8 cellular contexts compared by ENCODE assay signal in genomic region chr21:33325222-33326067, GRCh38. TPM values are rescaled to one million over a fixed set of nuclear protein-coding genes. Genes with fewer than 3 reads are reported as not detected.
DNase-seq lines count a peak whose midpoint lies in the region; ATAC-seq lines count a peak whose summit lies in the region.

No MANE protein-coding gene starts in this region.

- no peak overlapping the region for H3K4me3 Mint-ChIP-seq in activated CD4-positive, alpha-beta T cell treated with anti-CD3 and anti-CD28 coated beads, Interleukin-2, amount 10 ng/mL, durations not matched to agents 24 days and 14 days

- peaks cover 22% of the 10 kb centered on the region for H3K4me1 Mint-ChIP-seq in activated CD4-positive, alpha-beta T cell treated with anti-CD3 and anti-CD28 coated beads, Interleukin-2, amount 10 ng/mL, durations not matched to agents 24 days and 14 days

- H3K27ac Mint-ChIP-seq in activated CD4-positive, alpha-beta T cell treated with anti-CD3 and anti-CD28 coated beads, Interleukin-2, amount 10 ng/mL, durations not matched to agents 24 days and 14 days, result no peak overlapping the region

- H3K36me3 Mint-ChIP-seq in activated CD4-positive, alpha-beta T cell treated with anti-CD3 and anti-CD28 coated beads, Interleukin-2, amount 10 ng/mL, durations not matched to agents 24 days and 14 days (ENCODE audit: low read depth), result peaks cover 10% of the 10 kb centered on the region

- no peaks in the 10 kb centered on the region for H3K27me3 Mint-ChIP-seq in activated CD4-positive, alpha-beta T cell treated with anti-CD3 and anti-CD28 coated beads, Interleukin-2, amount 10 ng/mL, durations not matched to agents 24 days and 14 days

- peak; percentile 33 for ATAC-seq in HG02970 (IDR thresholded peaks at IDR 0.05; ENCODE audit: low FRiP score, unreplicated experiment)

- intact Hi-C loops in activated CD4-positive, alpha-beta T cell treated with anti-CD3 and anti-CD28 coated beads, Interleukin-2, amount 10 ng/mL, durations not matched to agents 24 days and 14 days (cut with micrococcal nuclease), result loop anchor here (1.0 to 5.0 kb wide), 7 partner anchors 37 to 126 kb away; partner anchors contain the start of genes IFNAR2 and IL10RB

- no peaks in the 10 kb centered on the region for H3K9me3 Mint-ChIP-seq in activated CD4-positive, alpha-beta T cell treated with anti-CD3 and anti-CD28 coated beads, Interleukin-2, amount 10 ng/mL, durations not matched to agents 24 days and 14 days

- peak; percentile 44 for DNase-seq in activated CD8-positive, alpha-beta memory T cell treated with anti-CD3 and anti-CD28 coated beads for 4 hours (ENCODE audit: low read depth in 2 of 2)
- no peak for DNase-seq in activated CD8-positive, alpha-beta memory T cell treated with anti-CD3 and anti-CD28 coated beads for 24 hours
- peak; percentile 63 for DNase-seq in NCI-H2107 treated with DMSO at 0.1 percent for 48 hours (lab: John Stamatoyannopoulos, UW; ENCODE audit: unreplicated experiment)
- DNase-seq in activated CD4-positive, alpha-beta T cell treated with anti-CD3 and anti-CD28 coated beads, Interleukin-2, amount 10 ng/mL, durations not matched to agents 24 days and 14 days, result peak; percentile 92
- DNase-seq in effector CD4-positive, alpha-beta T cell, result peak; percentile 64
- peak; percentile 68 for DNase-seq in medulla oblongata (ENCODE audit: extremely low spot score)
- peak; percentile 55 for DNase-seq in stimulated activated CD8-positive, alpha-beta memory T cell treated with anti-CD3 and anti-CD28 coated beads, Interleukin-12 subunit alpha, Interleukin-12 subunit beta, amount 100 ng/mL, for 1 hour (ENCODE audit: low read depth)

RNA-seq across cellular contexts. Expression of gene IFNAR1, which starts 0.7 kb away (rescaled TPM):
- 19.0 and 24.0 TPM in 2 replicates for total RNA-seq in activated CD4-positive, alpha-beta T cell treated with anti-CD3 and anti-CD28 coated beads, Interleukin-2, amount 10 ng/mL, durations not matched to agents 24 days and 14 days

RNA-seq across cellular contexts. Expression of gene IL10RB, which starts 59.3 kb away (rescaled TPM):
- total RNA-seq in activated CD4-positive, alpha-beta T cell treated with anti-CD3 and anti-CD28 coated beads, Interleukin-2, amount 10 ng/mL, durations not matched to agents 24 days and 14 days, result 21.1 and 24.0 TPM in 2 replicates
